ENCODE assay signal across 8 cellular contexts in genomic region chr3:3126477-3127431, GRCh38. TPM values are rescaled to one million over a fixed set of nuclear protein-coding genes. Genes with fewer than 3 reads are reported as not detected.
A peak's percentile ranks its signal among the peaks of the same experiment; 100 is the strongest.
DNase-seq lines count a peak whose midpoint lies in the region; ATAC-seq and TF ChIP-seq lines count a peak whose summit lies in the region.

Gene TRNT1, plus strand, starts transcription at chr3:3126940. Its CDS starts 2,101 bp downstream, at chr3:3129041.

- H3K36me3 ChIP-seq in rectal smooth muscle tissue (ENCODE audit: control insufficient read depth, insufficient read depth, low read length) (peaks cover 5% of the 10 kb centered on the region), vagina (peaks cover 0 to 24% of the 10 kb centered on the region in 2 donors)

- peak in 1 of 2 donors; percentile 78 for TF ChIP-seq POLR2A in vagina (IDR thresholded peaks at IDR 0.05)

- peak within 1 kb of the TSS; percentile 93 for H3K27ac ChIP-seq in rectal smooth muscle tissue (ENCODE audit: low read depth, low read length)
- H3K27ac ChIP-seq in vagina, result peak within 1 kb of the TSS; percentile 64

- H3K4me1 ChIP-seq in rectal smooth muscle tissue (ENCODE audit: control insufficient read depth, insufficient read depth, low read length), result no peaks in the 10 kb centered on the region
- H3K4me1 ChIP-seq in vagina, result peaks cover 40% of the 10 kb centered on the region

- H3K27me3 ChIP-seq in rectal smooth muscle tissue (ENCODE audit: control insufficient read depth, insufficient read depth, low read length), result no peaks in the 10 kb centered on the region
- H3K27me3 ChIP-seq in vagina, result no peaks in the 10 kb centered on the region

- H3K9ac ChIP-seq in rectal smooth muscle tissue (ENCODE audit: low read length), result peak within 1 kb of the TSS; percentile 96

- in situ Hi-C loops in astrocyte of the cerebellum (cut with HindIII; ENCODE audit: low sequenced_read_pairs), result no loop called here

- ATAC-seq in GM18511 (IDR thresholded peaks at IDR 0.05; ENCODE audit: unreplicated experiment), result peak; percentile 94
- ATAC-seq in HG02981 (IDR thresholded peaks at IDR 0.05; ENCODE audit: unreplicated experiment), result peak; percentile 95

- TF ChIP-seq CTCF in astrocyte of the cerebellum (IDR thresholded peaks at IDR 0.05; ENCODE audit: low read depth, low read length, missing control alignments), result no peak
- no peak for TF ChIP-seq CTCF in vagina (IDR thresholded peaks at IDR 0.05)

- DNase-seq in NCI-H2029 (lab: John Stamatoyannopoulos, UW) (peak; percentile 95), T-helper 9 cell (peak; percentile 97), astrocyte of the cerebellum (ENCODE audit: low read depth) (peak; percentile 81), hepatic stellate cell (ENCODE audit: low spot score) (peak; percentile 92), vagina (ENCODE audit: extremely low spot score in 2 of 2) (no peak)

- intact Hi-C loops in vagina (cut with DNase I), result no loop called here

- H3K4me3 ChIP-seq in astrocyte of the cerebellum (ENCODE audit: low read depth, low read length) (peak within 1 kb of the TSS; percentile 90), rectal smooth muscle tissue (ENCODE audit: low read length) (peak within 1 kb of the TSS; percentile 96), vagina (peak within 1 kb of the TSS; percentile 66 to 81)

- no peaks in the 10 kb centered on the region for H3K9me3 ChIP-seq in vagina

RNA-seq across cellular contexts. Expression of gene TRNT1, which starts in this region (rescaled TPM):
- total RNA-seq in vagina, result 12.8 TPM

Comparison
In these comparisons a context has a peak if more than half of its experiments do, and no peak if none do; other contexts are left out.
1. DNase-seq: peak in NCI-H2029 (single experiment), T-helper 9 cell (single experiment), astrocyte of the cerebellum (single experiment) and hepatic stellate cell (single experiment); none in vagina (0 of 2).
2. Peak in every context shown above with its lines, with median percentiles within 50 percentile points of each other: H3K4me3 ChIP-seq.